Comparison of ENCODE assay signal across 16 cellular contexts in genomic region chr5:174614500-174615135, GRCh38.
"Had no signal": no experiment of that assay in that cellular context is flagged by ENCODE, and none has a peak within 500 bp of the region (broad histone marks: within the 10 kb centered on the region; RNA-seq: fewer than 3 reads in every experiment).

No MANE protein-coding gene starts in this region.

- H3K4me1 Mint-ChIP-seq: naive thymus-derived CD8-positive, alpha-beta T cell had no signal

- H3K4me1 ChIP-seq: heart right ventricle, psoas muscle, thyroid gland, upper lobe of left lung, uterus had no signal

- H3K27ac ChIP-seq: gastrocnemius medialis, heart right ventricle, neutrophil, psoas muscle, thyroid gland, upper lobe of left lung, uterus had no signal

- H3K36me3 ChIP-seq: gastrocnemius medialis, heart right ventricle, neutrophil, thyroid gland, upper lobe of left lung, uterus had no signal

- H3K27me3 ChIP-seq: thyroid gland, upper lobe of left lung, uterus had no signal

- H3K36me3 Mint-ChIP-seq: naive thymus-derived CD8-positive, alpha-beta T cell had no signal

- H3K4me3 Mint-ChIP-seq: effector memory CD8-positive, alpha-beta T cell; naive thymus-derived CD8-positive, alpha-beta T cell had no signal

- H3K9me3 ChIP-seq: gastrocnemius medialis, mucosa of descending colon, neutrophil, psoas muscle, thyroid gland, upper lobe of left lung, uterus had no signal

- H3K27ac Mint-ChIP-seq: effector memory CD8-positive, alpha-beta T cell; naive thymus-derived CD8-positive, alpha-beta T cell had no signal

- DNase-seq: effector memory CD8-positive, alpha-beta T cell; gastrocnemius medialis; heart right ventricle; hypothalamus; islet precursor cell; mucosa of descending colon; naive thymus-derived CD8-positive, alpha-beta T cell; psoas muscle; retina; stimulated activated naive CD4-positive, alpha-beta T cell treated with Interleukin-2 at 50 U/mL for 16 hours; thyroid gland; upper lobe of left lung; uterus had no signal

- H3K4me3 ChIP-seq: gastrocnemius medialis, heart right ventricle, mucosa of descending colon, psoas muscle, thyroid gland, upper lobe of left lung, uterus had no signal

- ATAC-seq: effector memory CD8-positive, alpha-beta T cell; gastrocnemius medialis; heart right ventricle; left lobe of liver; mucosa of descending colon; naive thymus-derived CD8-positive, alpha-beta T cell; psoas muscle; sciatic nerve had no signal
